Comparison of ENCODE assay signal across 13 cellular contexts in genomic region chr4:82515705-82516104, GRCh38. TPM values are rescaled to one million over a fixed set of nuclear protein-coding genes. Genes with fewer than 3 reads are reported as not detected.
A peak's percentile ranks its signal among the peaks of the same experiment; 100 is the strongest.
DNase-seq lines count a peak whose midpoint lies in the region; ATAC-seq and TF ChIP-seq lines count a peak whose summit lies in the region.
"Had no signal": no experiment of that assay in that cellular context is flagged by ENCODE, and none has a peak within 500 bp of the region (broad histone marks: within the 10 kb centered on the region; RNA-seq: fewer than 3 reads in every experiment).

No MANE protein-coding gene starts in this region.

- no peaks in the 10 kb centered on the region for H3K9me3 ChIP-seq in WERI-Rb-1 (ENCODE audit: severe bottlenecking)
- H3K9me3 ChIP-seq: neutrophil had no signal

- no peak overlapping the region for H3K4me3 ChIP-seq in choroid plexus epithelial cell (ENCODE audit: low read depth, low read length)
- H3K4me3 ChIP-seq in WERI-Rb-1 (ENCODE audit: low read depth, low read length) = no peak overlapping the region

- no peak for TF ChIP-seq CTCF in choroid plexus epithelial cell (conservative IDR thresholded peaks at IDR 0.05; ENCODE audit: low read depth, low read length)
- no peak for TF ChIP-seq CTCF in WERI-Rb-1 (IDR thresholded peaks at IDR 0.05; ENCODE audit: low read depth, low read length)

- H3K27ac ChIP-seq in WERI-Rb-1 = no peak overlapping the region
- H3K27ac ChIP-seq: neutrophil had no signal

- no peaks in the 10 kb centered on the region for H3K36me3 ChIP-seq in WERI-Rb-1
- H3K36me3 ChIP-seq: neutrophil had no signal

- DNase-seq in A172 (ENCODE audit: low spot score) (peak; percentile 46), NCI-H1092 (lab: John Stamatoyannopoulos, UW) (peak; percentile 49), choroid plexus epithelial cell (ENCODE audit: low read depth) (peak; percentile 89), left lobe of liver (ENCODE audit: low spot score) (peak; percentile 69), WERI-Rb-1 (no peak)
- no peak for DNase-seq in activated naive CD4-positive, alpha-beta T cell treated with Interleukin-2 at 50 U/mL for 16 hours
- no peak for DNase-seq in stimulated activated CD4-positive, alpha-beta T cell treated with anti-CD3 and anti-CD28 coated beads, Interleukin-4, amount 100 ng/mL, for 1 hour
- DNase-seq: activated CD4-positive, alpha-beta T cell treated with anti-CD3 and anti-CD28 coated beads, Interleukin-2, amount 10 ng/mL, durations not matched to agents 7 days and 5 days; CD4-positive, CD25-positive, alpha-beta regulatory T cell; NCI-H82; stimulated activated naive CD4-positive, alpha-beta T cell had no signal

- ATAC-seq in left lobe of liver = peak; percentile 95
- no peak for ATAC-seq in activated CD4-positive, CD25-positive, alpha-beta regulatory T cell treated with anti-CD3 and anti-CD28 coated beads, Interleukin-2, amount 50 U/mL, for 24 hours

- H3K27me3 ChIP-seq in WERI-Rb-1 (ENCODE audit: insufficient read depth, low read depth, severe bottlenecking) = no peaks in the 10 kb centered on the region
- H3K27me3 ChIP-seq: neutrophil had no signal

RNA-seq across cellular contexts. Expression of gene TMEM150C, which starts 46.1 kb away (rescaled TPM):
- total RNA-seq in A172 (2014; rRNA removed; shearing (Covaris generic)) = 2.5 and 3.2 TPM in 2 replicates
- 8.1 TPM for total RNA-seq in left lobe of liver
- total RNA-seq: activated CD4-positive, alpha-beta T cell treated with anti-CD3 and anti-CD28 coated beads, Interleukin-2, amount 10 ng/mL, durations not matched to agents 7 days and 5 days; CD4-positive, CD25-positive, alpha-beta regulatory T cell had no signal

Comparison
In these comparisons a context has a peak if more than half of its experiments do, and no peak if none do; other contexts are left out.
1. DNase-seq: peak in A172 (single experiment), NCI-H1092 (single experiment), choroid plexus epithelial cell (single experiment) and left lobe of liver (single experiment); none in activated naive CD4-positive, alpha-beta T cell treated with Interleukin-2 at 50 U/mL for 16 hours (single experiment), stimulated activated CD4-positive, alpha-beta T cell treated with anti-CD3 and anti-CD28 coated beads, Interleukin-4, amount 100 ng/mL, for 1 hour (single experiment) and WERI-Rb-1 (single experiment).